ENCODE assay signal across 1 cellular context in the genomic region with DNA sequence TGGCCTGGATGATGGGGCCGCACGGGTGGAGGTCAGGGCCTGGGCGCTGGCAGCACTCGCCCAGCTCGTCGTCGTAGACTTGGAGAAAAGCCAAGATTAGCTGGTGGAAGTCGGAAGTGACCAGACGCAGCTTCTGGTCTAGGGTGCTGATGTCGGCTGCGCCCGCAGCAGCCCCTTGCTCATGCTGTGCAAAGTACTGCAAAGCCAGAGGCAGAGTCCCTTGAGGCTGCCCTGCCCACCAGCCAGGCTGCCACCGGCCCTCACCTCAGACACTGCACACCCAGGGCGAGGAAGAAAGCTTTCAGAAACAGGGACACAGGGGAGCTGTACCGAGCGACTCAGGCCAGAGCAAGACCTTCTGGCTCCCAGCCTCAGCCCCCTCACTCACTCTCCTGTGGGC.
TF ChIP-seq lines count a peak whose summit lies in the region.

No MANE protein-coding gene starts in this region.

TF ChIP-seq in GM12878, 131 proteins besides CTCF, POLR2A, EP300 and RAD21:
- TF ChIP-seq BCL3 (IDR thresholded peaks at IDR 0.05; ENCODE audit: borderline replicate concordance, insufficient read depth, low read depth, low read length, poor library complexity, severe bottlenecking) = peak; percentile 24
- no peak for TF ChIP-seq RUNX3 (IDR thresholded peaks at IDR 0.05; ENCODE audit: low read length)
- TF ChIP-seq ATF7 (IDR thresholded peaks at IDR 0.05; ENCODE audit: low read depth) = no peak
- no peak for TF ChIP-seq HCFC1 (IDR thresholded peaks at IDR 0.05; ENCODE audit: low read length)
- TF ChIP-seq, protein P1, sequence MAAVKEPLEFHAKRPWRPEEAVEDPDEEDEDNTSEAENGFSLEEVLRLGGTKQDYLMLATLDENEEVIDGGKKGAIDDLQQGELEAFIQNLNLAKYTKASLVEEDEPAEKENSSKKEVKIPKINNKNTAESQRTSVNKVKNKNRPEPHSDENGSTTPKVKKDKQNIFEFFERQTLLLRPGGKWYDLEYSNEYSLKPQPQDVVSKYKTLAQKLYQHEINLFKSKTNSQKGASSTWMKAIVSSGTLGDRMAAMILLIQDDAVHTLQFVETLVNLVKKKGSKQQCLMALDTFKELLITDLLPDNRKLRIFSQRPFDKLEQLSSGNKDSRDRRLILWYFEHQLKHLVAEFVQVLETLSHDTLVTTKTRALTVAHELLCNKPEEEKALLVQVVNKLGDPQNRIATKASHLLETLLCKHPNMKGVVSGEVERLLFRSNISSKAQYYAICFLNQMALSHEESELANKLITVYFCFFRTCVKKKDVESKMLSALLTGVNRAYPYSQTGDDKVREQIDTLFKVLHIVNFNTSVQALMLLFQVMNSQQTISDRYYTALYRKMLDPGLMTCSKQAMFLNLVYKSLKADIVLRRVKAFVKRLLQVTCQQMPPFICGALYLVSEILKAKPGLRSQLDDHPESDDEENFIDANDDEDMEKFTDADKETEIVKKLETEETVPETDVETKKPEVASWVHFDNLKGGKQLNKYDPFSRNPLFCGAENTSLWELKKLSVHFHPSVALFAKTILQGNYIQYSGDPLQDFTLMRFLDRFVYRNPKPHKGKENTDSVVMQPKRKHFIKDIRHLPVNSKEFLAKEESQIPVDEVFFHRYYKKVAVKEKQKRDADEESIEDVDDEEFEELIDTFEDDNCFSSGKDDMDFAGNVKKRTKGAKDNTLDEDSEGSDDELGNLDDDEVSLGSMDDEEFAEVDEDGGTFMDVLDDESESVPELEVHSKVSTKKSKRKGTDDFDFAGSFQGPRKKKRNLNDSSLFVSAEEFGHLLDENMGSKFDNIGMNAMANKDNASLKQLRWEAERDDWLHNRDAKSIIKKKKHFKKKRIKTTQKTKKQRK (IDR thresholded peaks at IDR 0.05; ENCODE audit: low read depth, low read length) = no peak
- TF ChIP-seq BHLHE40 (IDR thresholded peaks at IDR 0.05; ENCODE audit: borderline replicate concordance in 1 of 2, low read depth in 2 of 2, low read length in 1 of 2) = no peak
